ENCODE assay signal across 9 cellular contexts in genomic region chr11:36508743-36509142, GRCh38. TPM values are rescaled to one million over a fixed set of nuclear protein-coding genes. Genes with fewer than 3 reads are reported as not detected.
DNase-seq lines count a peak whose midpoint lies in the region; ATAC-seq and TF ChIP-seq lines count a peak whose summit lies in the region.
"Had no signal": no experiment of that assay in that cellular context is flagged by ENCODE, and none has a peak within 500 bp of the region (broad histone marks: within the 10 kb centered on the region; RNA-seq: fewer than 3 reads in every experiment).

No MANE protein-coding gene starts in this region.

- DNase-seq in BJ (ENCODE audit: low read depth) (no peak), MM.1S (no peak), natural killer cell (no peak), mucosa of descending colon (no peak), DMS53 treated with DMSO at 0.1 percent for 48 hours (lab: John Stamatoyannopoulos, UW; ENCODE audit: unreplicated experiment) (no peak), cerebellar nuclear complex (lab: John Stamatoyannopoulos, UW) (no peak)
- DNase-seq: stimulated activated CD4-positive, alpha-beta T cell treated with anti-CD3 and anti-CD28 coated beads, Interleukin-1b, Interleukin-23, amount 100 ng/mL, for 48 hours had no signal

- peak overlapping the region; percentile 93 for H3K27ac Mint-ChIP-seq in dendritic cell treated with granulocyte-macrophage colony-stimulating factor and Interleukin-4, amounts not matched to agents 40 ng/mL and 50 ng/mL, for 4 days
- H3K27ac Mint-ChIP-seq in natural killer cell, result peak overlapping the region; percentile 91 to 94

- TF ChIP-seq CTCF in BJ (IDR thresholded peaks at IDR 0.05; ENCODE audit: insufficient read depth, low read depth, low read length), result no peak
- TF ChIP-seq CTCF in MM.1S (IDR thresholded peaks at IDR 0.05; ENCODE audit: low read length), result no peak
- no peak for TF ChIP-seq CTCF in natural killer cell (IDR thresholded peaks at IDR 0.05)
- no peak for TF ChIP-seq CTCF in mucosa of descending colon (IDR thresholded peaks at IDR 0.05)

- peaks cover 7% of the 10 kb centered on the region; the same call in 1 of the 2 replicates for H3F3A ChIP-seq in MM.1S (ENCODE audit: insufficient read depth, low read length)

- H3K27ac ChIP-seq in MM.1S (ENCODE audit: low read length), result peak overlapping the region; percentile 8; the same call in 1 of the 2 replicates

- H4K20me1 ChIP-seq in MM.1S (ENCODE audit: insufficient read depth, low read length), result no peaks in the 10 kb centered on the region; the same call in 1 of the 2 replicates

- H3K27me3 Mint-ChIP-seq in dendritic cell treated with granulocyte-macrophage colony-stimulating factor and Interleukin-4, amounts not matched to agents 40 ng/mL and 50 ng/mL, for 4 days, result no peaks in the 10 kb centered on the region
- H3K27me3 Mint-ChIP-seq in natural killer cell (ENCODE audit: low read depth in 2 of 2), result peaks cover 0 to 3% of the 10 kb centered on the region in 2 donors

- H3K4me1 ChIP-seq in MM.1S (ENCODE audit: low read length) (no peaks in the 10 kb centered on the region), mucosa of descending colon (ENCODE audit: low read depth) (peaks cover 8% of the 10 kb centered on the region)

- H3K36me3 ChIP-seq in BJ (ENCODE audit: control insufficient read depth, insufficient read depth, low read length) (no peaks in the 10 kb centered on the region), MM.1S (replicated peaks; ENCODE audit: insufficient read depth, low read length) (no peaks in the 10 kb centered on the region), mucosa of descending colon (ENCODE audit: low read depth) (no peaks in the 10 kb centered on the region)

- peak overlapping the region; percentile 69; the same call in 1 of the 2 replicates for H3K9ac ChIP-seq in MM.1S (ENCODE audit: low read length)

- no peaks in the 10 kb centered on the region for H3K9me2 ChIP-seq in MM.1S (replicated peaks; ENCODE audit: insufficient read depth, low read length)

- H3K9me3 Mint-ChIP-seq in dendritic cell treated with granulocyte-macrophage colony-stimulating factor and Interleukin-4, amounts not matched to agents 40 ng/mL and 50 ng/mL, for 4 days, result peaks cover 4% of the 10 kb centered on the region
- H3K9me3 Mint-ChIP-seq in natural killer cell, result no peaks in the 10 kb centered on the region

- H3K4me3 ChIP-seq in BJ (ENCODE audit: low read depth, low read length) (peak overlapping the region; percentile 100), MM.1S (ENCODE audit: low read length) (peak overlapping the region; percentile 92), mucosa of descending colon (no peak overlapping the region)

- POLR2A ChIA-PET in BJ (lab: Charles Lee), result interaction anchor here (0.7 kb wide), 1 partner anchor 953 kb away, joined by 3 read pairs; no protein-coding TSS in a partner anchor

- H3K36me3 Mint-ChIP-seq in dendritic cell treated with granulocyte-macrophage colony-stimulating factor and Interleukin-4, amounts not matched to agents 40 ng/mL and 50 ng/mL, for 4 days (ENCODE audit: low read depth), result peaks cover 29% of the 10 kb centered on the region
- no peaks in the 10 kb centered on the region for H3K36me3 Mint-ChIP-seq in natural killer cell

- CTCF ChIA-PET in BJ (lab: Yijun Ruan, JAX), result interaction anchor here (0.6 to 2.8 kb wide), 8 partner anchors 10 to 687 kb away, joined by 3 to 10 read pairs (median 3); no protein-coding TSS in a partner anchor

- H3K4me3 Mint-ChIP-seq in dendritic cell treated with granulocyte-macrophage colony-stimulating factor and Interleukin-4, amounts not matched to agents 40 ng/mL and 50 ng/mL, for 4 days, result peak overlapping the region; percentile 94
- H3K4me3 Mint-ChIP-seq in natural killer cell, result peak overlapping the region; percentile 99

- no peaks in the 10 kb centered on the region for H3K27me3 ChIP-seq in BJ (ENCODE audit: control insufficient read depth, insufficient read depth, low read length)
- H3K27me3 ChIP-seq in MM.1S (replicated peaks; ENCODE audit: insufficient read depth, low read length), result no peaks in the 10 kb centered on the region

- intact Hi-C loops in dendritic cell treated with granulocyte-macrophage colony-stimulating factor and Interleukin-4, amounts not matched to agents 40 ng/mL and 50 ng/mL, for 4 days (cut with micrococcal nuclease), result no loop called here
- intact Hi-C loops in natural killer cell (cut with micrococcal nuclease), result no loop called here
- intact Hi-C loops in mucosa of descending colon (cut with DNase I, micrococcal nuclease), result no loop called here

- H3K4me1 Mint-ChIP-seq in dendritic cell treated with granulocyte-macrophage colony-stimulating factor and Interleukin-4, amounts not matched to agents 40 ng/mL and 50 ng/mL, for 4 days (ENCODE audit: low read depth), result peaks cover 41% of the 10 kb centered on the region
- peaks cover 50 to 52% of the 10 kb centered on the region in 2 donors for H3K4me1 Mint-ChIP-seq in natural killer cell

- peaks cover 54% of the 10 kb centered on the region for H3K79me2 ChIP-seq in MM.1S (ENCODE audit: low read length)

- H2AFZ ChIP-seq in MM.1S (ENCODE audit: low read length), result no peak overlapping the region

- ATAC-seq in natural killer cell (no peak), mucosa of descending colon (no peak), GM19035 (IDR thresholded peaks at IDR 0.05; ENCODE audit: unreplicated experiment) (no peak)

- peak overlapping the region; percentile 78 for H3K4me2 ChIP-seq in MM.1S (ENCODE audit: low read depth, low read length)

- H3K9me3 ChIP-seq in MM.1S (replicated peaks; ENCODE audit: insufficient read depth, low read length), result no peaks in the 10 kb centered on the region
- H3K9me3 ChIP-seq in mucosa of descending colon, result no peaks in the 10 kb centered on the region

RNA-seq across cellular contexts. Expression of gene TRAF6, which starts 1.3 kb away (rescaled TPM):
- polyA plus RNA-seq in BJ (2011; rRNA removed), result 6.2 and 9.0 TPM in 2 replicates
- polyA minus RNA-seq in BJ (2011; rRNA and poly(A)+ RNA removed), result 6.1 and 9.7 TPM in 2 replicates
- total RNA-seq in natural killer cell (10 to 100 TPM; 37.9 to 43.3 (median 40.2) TPM), mucosa of descending colon (10 to 100 TPM; 15.5 to 19.2 (median 17.9) TPM)

RNA-seq across cellular contexts. Expression of gene RAG1, which starts 59.1 kb away (rescaled TPM):
- 0.10 and 0.22 TPM in 2 replicates for polyA plus RNA-seq in BJ (2011; rRNA removed)
- polyA minus RNA-seq in BJ (2011; rRNA and poly(A)+ RNA removed), result 0.10 and 0.19 TPM in 2 replicates
- total RNA-seq in natural killer cell, result 1 to 10 TPM in 2 of 3 donors, under 1 TPM in 1; 0.96 to 2.1 (median 1.4) TPM
- total RNA-seq in mucosa of descending colon, result 1 to 10 TPM; 1.5 to 1.9 (median 1.9) TPM
